8 cellular contexts compared by ENCODE assay signal in genomic region chr7:30771859-30772429, GRCh38. TPM values are rescaled to one million over a fixed set of nuclear protein-coding genes. Genes with fewer than 3 reads are reported as not detected.
A peak's percentile ranks its signal among the peaks of the same experiment; 100 is the strongest.
DNase-seq lines count a peak whose midpoint lies in the region; ATAC-seq, FAIRE-seq and TF ChIP-seq lines count a peak whose summit lies in the region.

No MANE protein-coding gene starts in this region.

- H3K4me3 Mint-ChIP-seq in endothelial cell (ENCODE audit: unreplicated experiment), result peak overlapping the region; percentile 92
- H3K4me3 Mint-ChIP-seq in natural killer cell, result peak overlapping the region; percentile 87

- no peak for FAIRE-seq in HTR-8/SVneo (lab: Jason Lieb, UNC)

- peak overlapping the region; percentile 76 for H3K27ac Mint-ChIP-seq in endothelial cell (ENCODE audit: unreplicated experiment)
- peak overlapping the region in 1 of 2 donors; percentile 67 for H3K27ac Mint-ChIP-seq in natural killer cell

- H3K79me2 ChIP-seq in DND-41 (ENCODE audit: insufficient read depth, low read length) (no peaks in the 10 kb centered on the region), PC-3 (ENCODE audit: low read length) (peaks cover 8% of the 10 kb centered on the region; the same call in 1 of the 2 replicates)

- TSS peak; percentile 50 for BruUV-seq in PC-3 (replicated peaks; lab: Mats Ljungman, UMichigan)

- H3K9me3 ChIP-seq in DND-41 (ENCODE audit: insufficient read depth, low read length, severe bottlenecking), result no peaks in the 10 kb centered on the region
- H3K9me3 ChIP-seq in PC-3 (ENCODE audit: low read length), result no peaks in the 10 kb centered on the region

- H3K27me3 Mint-ChIP-seq in endothelial cell (ENCODE audit: unreplicated experiment), result peaks cover 6% of the 10 kb centered on the region
- peaks cover 0 to 10% of the 10 kb centered on the region in 2 donors for H3K27me3 Mint-ChIP-seq in natural killer cell (ENCODE audit: low read depth in 2 of 2)

- H3K9me3 Mint-ChIP-seq in endothelial cell (ENCODE audit: unreplicated experiment), result no peaks in the 10 kb centered on the region
- H3K9me3 Mint-ChIP-seq in natural killer cell, result no peaks in the 10 kb centered on the region

- TF ChIP-seq CTCF in DND-41 (IDR thresholded peaks at IDR 0.05; ENCODE audit: borderline replicate concordance, extremely low read depth, low read length, poor library complexity, severe bottlenecking) (no peak), PC-3 (conservative IDR thresholded peaks at IDR 0.05; ENCODE audit: low read depth, low read length) (no peak), endothelial cell (IDR thresholded peaks at IDR 0.05; ENCODE audit: unreplicated experiment) (no peak), natural killer cell (IDR thresholded peaks at IDR 0.05) (no peak)

- POLR2A ChIA-PET in PC-3 (lab: Charles Lee; ENCODE audit: unreplicated experiment), result no interaction called here

- H3K27ac ChIP-seq in DND-41 (ENCODE audit: low read length) (peak overlapping the region; percentile 45), PC-3 (ENCODE audit: low read length) (no peak overlapping the region)

- H3K27me3 ChIP-seq in DND-41 (ENCODE audit: insufficient read depth, low read length, poor library complexity), result no peaks in the 10 kb centered on the region
- H3K27me3 ChIP-seq in PC-3 (ENCODE audit: low read length), result no peaks in the 10 kb centered on the region

- H3K4me2 ChIP-seq in DND-41 (ENCODE audit: insufficient read depth, low read length), result peak overlapping the region; percentile 71
- H3K4me2 ChIP-seq in PC-3 (ENCODE audit: low read length), result peak overlapping the region; percentile 91

- H3K9ac ChIP-seq in DND-41 (ENCODE audit: low read depth, low read length) (peak overlapping the region; percentile 63), PC-3 (ENCODE audit: low read length) (peak overlapping the region; percentile 65)

- intact Hi-C loops in PC-3 (cut with micrococcal nuclease) (no loop called here), natural killer cell (cut with micrococcal nuclease) (no loop called here), head of caudate nucleus (cut with DNase I) (no loop called here)

- H3K4me3 ChIP-seq in DND-41 (ENCODE audit: low read depth in 1 of 2, low read length in 2 of 2) (peak overlapping the region; percentile 58 to 73), PC-3 (ENCODE audit: low read length) (peak overlapping the region; percentile 98)

- CTCF ChIA-PET in PC-3 (lab: Charles Lee), result no interaction called here

- no peaks in the 10 kb centered on the region for H3K9me2 ChIP-seq in PC-3 (replicated peaks; ENCODE audit: low read length)

- peak overlapping the region; percentile 85 for H2AFZ ChIP-seq in DND-41 (ENCODE audit: low read depth, low read length)
- H2AFZ ChIP-seq in PC-3 (ENCODE audit: low read length), result peak overlapping the region; percentile 99

- H3K4me1 ChIP-seq in DND-41 (ENCODE audit: insufficient read depth, low read length), result peaks cover 15% of the 10 kb centered on the region
- H3K4me1 ChIP-seq in PC-3 (ENCODE audit: insufficient read depth, low read length), result 0 out of 2 replicates have a peak, but pooled peaks cover 6% of the 10 kb centered on the region

- H4K20me1 ChIP-seq in DND-41 (ENCODE audit: insufficient read depth, low read length) (no peaks in the 10 kb centered on the region), PC-3 (ENCODE audit: low read length) (no peaks in the 10 kb centered on the region)

- no peaks in the 10 kb centered on the region for H3F3A ChIP-seq in PC-3 (ENCODE audit: low read length, unreplicated experiment)

- H3K36me3 ChIP-seq in DND-41 (ENCODE audit: insufficient read depth, low read length) (no peaks in the 10 kb centered on the region), PC-3 (ENCODE audit: low read depth, low read length) (no peaks in the 10 kb centered on the region)

- H3K4me1 Mint-ChIP-seq in endothelial cell (ENCODE audit: unreplicated experiment), result peaks cover 8% of the 10 kb centered on the region
- peaks cover 0 to 6% of the 10 kb centered on the region in 2 donors for H3K4me1 Mint-ChIP-seq in natural killer cell

- H3K36me3 Mint-ChIP-seq in endothelial cell (ENCODE audit: low read depth, unreplicated experiment) (no peaks in the 10 kb centered on the region), natural killer cell (no peaks in the 10 kb centered on the region)

- ATAC-seq in DND-41 (ENCODE audit: insufficient read depth, low read depth), result peak; percentile 22; the same call in 2 of the 3 replicates
- ATAC-seq in GM21576 (IDR thresholded peaks at IDR 0.05; ENCODE audit: unreplicated experiment), result peak; percentile 22
- ATAC-seq in PC-3, result peak; percentile 23
- no peak for ATAC-seq in natural killer cell

- DNase-seq in DND-41 (peak; percentile 16), PC-3 (no peak), endothelial cell (ENCODE audit: low spot score) (peak; percentile 8), natural killer cell (no peak), HTR-8/SVneo (ENCODE audit: insufficient read length, low spot score) (no peak), AG20443 (ENCODE audit: low spot score) (no peak), head of caudate nucleus (no peak)

RNA-seq across cellular contexts. Expression of gene MINDY4, which starts 0.7 kb away (rescaled TPM):
- total RNA-seq in PC-3 (2014; rRNA removed), result 3.0 TPM in 2 replicates
- 4.7 TPM for total RNA-seq in endothelial cell (ENCODE audit: unreplicated experiment)
- total RNA-seq in natural killer cell, result 1 to 10 TPM; 1.1 to 1.7 (median 1.1) TPM

RNA-seq across cellular contexts. Expression of gene INMT, which starts 20.0 kb away (rescaled TPM):
- total RNA-seq in PC-3 (2014; rRNA removed), result not detected in 2 replicates
- 1.4 TPM for total RNA-seq in endothelial cell (ENCODE audit: unreplicated experiment)
- total RNA-seq in natural killer cell, result 1 to 10 TPM in 1 of 3 donors, under 1 TPM in 1, not detected in 1; 0.56 to 1.0 TPM

Comparison
In these comparisons a context has a peak if more than half of its experiments do, and no peak if none do; other contexts are left out.
1. ATAC-seq: peak in DND-41 (single experiment), GM21576 (single experiment) and PC-3 (single experiment); none in natural killer cell (0 of 3).
2. DNase-seq: peak in DND-41 (single experiment) and endothelial cell (single experiment); none in PC-3 (single experiment), natural killer cell (single experiment), HTR-8/SVneo (single experiment), AG20443 (single experiment) and head of caudate nucleus (0 of 42).